16 cellular contexts compared by ENCODE assay signal in the genomic region with DNA sequence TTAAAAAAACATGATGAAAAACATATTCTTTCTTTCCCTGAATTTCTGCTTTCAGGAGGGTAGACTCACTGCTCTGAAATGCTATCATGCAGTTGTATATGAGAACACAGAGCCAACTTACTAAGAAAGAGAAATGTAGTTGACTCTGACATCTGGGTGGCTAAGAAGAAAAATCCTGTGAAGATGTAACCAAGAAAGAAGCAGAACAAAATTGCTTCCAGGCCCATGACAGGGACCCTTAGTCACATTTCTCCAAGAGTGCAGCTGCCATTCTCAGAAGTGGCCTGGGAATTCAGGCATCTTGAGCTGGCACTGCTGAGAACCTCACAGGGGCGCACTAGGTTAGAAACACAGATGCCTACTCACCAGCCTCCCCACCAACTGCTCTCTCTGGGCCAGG.
DNase-seq lines count a peak whose midpoint lies in the region; ATAC-seq and TF ChIP-seq lines count a peak whose summit lies in the region.
"Had no signal": no experiment of that assay in that cellular context is flagged by ENCODE, and none has a peak within 500 bp of the region (broad histone marks: within the 10 kb centered on the region; RNA-seq: fewer than 3 reads in every experiment).

No MANE protein-coding gene starts in this region.

- peak overlapping the region; percentile 9 for H3K27ac ChIP-seq in RWPE2 (ENCODE audit: poor library complexity, severe bottlenecking)
- peak overlapping the region; percentile 66 for H3K27ac ChIP-seq in psoas muscle

- H3K4me1 Mint-ChIP-seq in endothelial cell (ENCODE audit: unreplicated experiment) = peaks cover 4% of the 10 kb centered on the region
- H3K4me1 Mint-ChIP-seq: activated CD4-positive, alpha-beta memory T cell treated with anti-CD3 and anti-CD28 coated beads, Interleukin-2, amount 10 ng/mL, durations not matched to agents 7 days and 5 days had no signal

- POLR2A ChIA-PET in HEK293T (lab: Yijun Ruan, JAX) = no interaction called here

- peak; percentile 68 for DNase-seq in AG08395 (ENCODE audit: low spot score)
- no peak for DNase-seq in RWPE2 (ENCODE audit: low spot score)
- peak; percentile 84 for DNase-seq in fibroblast of peridontal ligament (ENCODE audit: extremely low read depth)
- DNase-seq in psoas muscle = no peak
- no peak for DNase-seq in DMS114 treated with DMSO at 0.1 percent for 48 hours (lab: John Stamatoyannopoulos, UW; ENCODE audit: unreplicated experiment)
- no peak for DNase-seq in HEK293T (ENCODE audit: extremely low spot score)
- DNase-seq in GM10266 (ENCODE audit: extremely low spot score) = no peak
- DNase-seq in endothelial cell (ENCODE audit: low spot score) = no peak
- DNase-seq: ACHN; activated CD4-positive, alpha-beta memory T cell treated with anti-CD3 and anti-CD28 coated beads, Interleukin-2, amount 10 ng/mL, durations not matched to agents 7 days and 5 days; amniotic stem cell; dorsolateral prefrontal cortex; NCI-H1417 treated with DMSO at 0.1 percent for 48 hours; NCI-H446 treated with DMSO at 0.1 percent for 48 hours; stimulated activated CD8-positive, alpha-beta memory T cell treated with anti-CD3 and anti-CD28 coated beads, Interleukin-4, amount 100 ng/mL, for 48 hours had no signal

- no peak for TF ChIP-seq CTCF in RWPE2 (IDR thresholded peaks at IDR 0.05; ENCODE audit: poor library complexity, severe bottlenecking)
- no peak for TF ChIP-seq CTCF in psoas muscle (IDR thresholded peaks at IDR 0.05)
- no peak for TF ChIP-seq CTCF in GM10266 (IDR thresholded peaks at IDR 0.05; ENCODE audit: control insufficient read depth, insufficient read depth, low read depth, missing control alignments)
- no peak for TF ChIP-seq CTCF in endothelial cell (IDR thresholded peaks at IDR 0.05; ENCODE audit: unreplicated experiment)

- H3K27ac Mint-ChIP-seq in endothelial cell (ENCODE audit: unreplicated experiment) = no peak overlapping the region
- H3K27ac Mint-ChIP-seq: activated CD4-positive, alpha-beta memory T cell treated with anti-CD3 and anti-CD28 coated beads, Interleukin-2, amount 10 ng/mL, durations not matched to agents 7 days and 5 days had no signal

- no peak overlapping the region for H3K4me3 ChIP-seq in RWPE2 (ENCODE audit: severe bottlenecking)
- H3K4me3 ChIP-seq in psoas muscle = no peak overlapping the region
- H3K4me3 ChIP-seq: dorsolateral prefrontal cortex, HAP-1 had no signal

- 71 to 89% (median 76%) methylated on average over 1 of the region's 1 CpG for WGBS in psoas muscle, 3 donors

- H3K36me3 ChIP-seq in RWPE2 (ENCODE audit: low read depth) (peaks cover 10% of the 10 kb centered on the region), psoas muscle (ENCODE audit: insufficient read depth in 1 of 2, low read depth in 1 of 2) (no peaks in the 10 kb centered on the region)
- H3K36me3 ChIP-seq: HAP-1 had no signal

- no peaks in the 10 kb centered on the region for H3K9me3 ChIP-seq in RWPE2 (ENCODE audit: severe bottlenecking)
- peaks cover 3% of the 10 kb centered on the region for H3K9me3 ChIP-seq in psoas muscle
- H3K9me3 ChIP-seq: HAP-1 had no signal

- peaks cover 12% of the 10 kb centered on the region for H3K36me3 Mint-ChIP-seq in endothelial cell (ENCODE audit: low read depth, unreplicated experiment)

- H3K4me3 Mint-ChIP-seq in endothelial cell (ENCODE audit: unreplicated experiment) = no peak overlapping the region
- H3K4me3 Mint-ChIP-seq: activated CD4-positive, alpha-beta memory T cell treated with anti-CD3 and anti-CD28 coated beads, Interleukin-2, amount 10 ng/mL, durations not matched to agents 7 days and 5 days had no signal

- peaks cover 2% of the 10 kb centered on the region for H3K27me3 Mint-ChIP-seq in endothelial cell (ENCODE audit: unreplicated experiment)

- ATAC-seq in RWPE2 (ENCODE audit: low read depth) (no peak), psoas muscle (peak in 1 of 4 donors; percentile 14)

- H3K27me3 ChIP-seq in RWPE2 (ENCODE audit: insufficient read depth, poor library complexity, severe bottlenecking) (no peaks in the 10 kb centered on the region), psoas muscle (ENCODE audit: insufficient read depth in 3 of 3, low read length in 2 of 3) (no peaks in the 10 kb centered on the region)
- H3K27me3 ChIP-seq: dorsolateral prefrontal cortex had no signal

- intact Hi-C loops in psoas muscle (cut with DNase I) = loop anchor here in 1 of 2 donors (1.0 kb wide), 1 partner anchor 24 kb away; no protein-coding TSS in a partner anchor

- CTCF ChIA-PET in HEK293T (lab: Yijun Ruan, JAX) = no interaction called here

- H3K9me3 Mint-ChIP-seq in endothelial cell (ENCODE audit: unreplicated experiment) = no peaks in the 10 kb centered on the region
- H3K9me3 Mint-ChIP-seq: activated CD4-positive, alpha-beta memory T cell treated with anti-CD3 and anti-CD28 coated beads, Interleukin-2, amount 10 ng/mL, durations not matched to agents 7 days and 5 days had no signal

- H3K4me1 ChIP-seq in RWPE2 (ENCODE audit: insufficient read depth, poor library complexity, severe bottlenecking) = peaks cover 4% of the 10 kb centered on the region
- peaks cover 43% of the 10 kb centered on the region for H3K4me1 ChIP-seq in psoas muscle
- H3K4me1 ChIP-seq: HAP-1 had no signal

TF ChIP-seq in HEK293T, 16 proteins besides CTCF, POLR2A, EP300 and RAD21:
- TF ChIP-seq ZNF384 (IDR thresholded peaks at IDR 0.05) (no peak), ARNT (IDR thresholded peaks at IDR 0.05) (no peak), SUZ12 (IDR thresholded peaks at IDR 0.05) (no peak), CTBP1 (IDR thresholded peaks at IDR 0.05; ENCODE audit: borderline replicate concordance) (no peak), BHLHE40 (IDR thresholded peaks at IDR 0.05; ENCODE audit: borderline replicate concordance) (no peak), ELF4 (IDR thresholded peaks at IDR 0.05) (no peak), NFRKB (IDR thresholded peaks at IDR 0.05) (no peak), FOXM1 (IDR thresholded peaks at IDR 0.05; ENCODE audit: borderline replicate concordance) (no peak), FOXK2 (IDR thresholded peaks at IDR 0.05) (no peak), TARDBP (IDR thresholded peaks at IDR 0.05) (no peak), PKNOX1 (IDR thresholded peaks at IDR 0.05) (no peak), L3MBTL2 (conservative IDR thresholded peaks at IDR 0.05) (no peak), SP1 (IDR thresholded peaks at IDR 0.05) (no peak), FOXA1 (IDR thresholded peaks at IDR 0.05) (no peak), LEF1 (IDR thresholded peaks at IDR 0.05; ENCODE audit: borderline replicate concordance) (no peak)

Comparison
In these comparisons a context has a peak if more than half of its experiments do, and no peak if none do; other contexts are left out.
1. DNase-seq: peak in AG08395 (single experiment) and fibroblast of peridontal ligament (single experiment); none in RWPE2 (single experiment), psoas muscle (0 of 2), DMS114 treated with DMSO at 0.1 percent for 48 hours (single experiment), HEK293T (single experiment), GM10266 (single experiment) and endothelial cell (single experiment).